Comparison of ENCODE assay signal across 20 cellular contexts in the genomic region with DNA sequence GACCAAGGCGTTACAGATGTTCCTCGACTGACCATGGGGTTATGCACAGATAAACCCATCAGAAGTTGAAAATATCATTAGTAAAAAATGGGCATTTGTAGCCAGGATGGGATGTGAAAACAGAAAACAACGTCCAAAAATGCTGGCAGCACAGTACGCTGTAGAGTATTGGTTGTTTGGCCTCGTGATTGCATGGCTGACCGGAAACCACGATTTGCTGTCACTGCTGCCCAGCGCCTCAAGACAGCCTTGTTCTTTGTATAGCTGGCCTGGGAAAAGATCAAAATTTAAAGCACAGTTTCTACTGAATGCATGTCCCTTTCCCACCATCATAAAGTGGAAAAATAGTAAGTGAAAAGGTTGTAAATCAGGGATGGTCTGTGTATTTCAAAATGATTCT.
"Had no signal": no experiment of that assay in that cellular context is flagged by ENCODE, and none has a peak within 500 bp of the region (broad histone marks: within the 10 kb centered on the region; RNA-seq: fewer than 3 reads in every experiment).

No MANE protein-coding gene starts in this region.

- H3K4me3 Mint-ChIP-seq: activated naive CD4-positive, alpha-beta T cell treated with anti-CD3 and anti-CD28 coated beads, Interleukin-2, amount 50 U/mL, for 24 hours; memory B cell; neural crest cell had no signal

- DNase-seq: activated CD4-positive, alpha-beta T cell treated with anti-CD3 and anti-CD28 coated beads for 1 hour; activated CD4-positive, alpha-beta T cell treated with anti-CD3 and anti-CD28 coated beads, Interleukin-2, amount 50 U/mL, for 4 hours; adrenal gland; colonic mucosa; effector CD4-positive, alpha-beta T cell; esophagus squamous epithelium; gastrocnemius medialis; islet precursor cell; stimulated activated CD4-positive, alpha-beta T cell treated with anti-CD3 and anti-CD28 coated beads, Interleukin-15, amount 100 ng/mL, for 24 hours; stimulated activated CD4-positive, alpha-beta T cell treated with anti-CD3 and anti-CD28 coated beads, Interleukin-4, amount 100 ng/mL, for 1 hour; stimulated activated naive CD4-positive, alpha-beta T cell; T-helper 1 cell; T1000; upper lobe of right lung had no signal

- H3K4me1 Mint-ChIP-seq: activated naive CD4-positive, alpha-beta T cell treated with anti-CD3 and anti-CD28 coated beads, Interleukin-2, amount 50 U/mL, for 24 hours; memory B cell had no signal

- H3K4me2 ChIP-seq: SK-N-SH had no signal

- H3K9ac ChIP-seq: SK-N-SH had no signal

- H3K9me3 ChIP-seq: adrenal gland, colonic mucosa, esophagus squamous epithelium, gastrocnemius medialis, ovary, SK-N-SH, upper lobe of right lung had no signal

- H3K27me3 Mint-ChIP-seq: activated naive CD4-positive, alpha-beta T cell treated with anti-CD3 and anti-CD28 coated beads, Interleukin-2, amount 50 U/mL, for 24 hours; memory B cell had no signal

- H3K4me1 ChIP-seq: adrenal gland, colonic mucosa, esophagus squamous epithelium, gastrocnemius medialis had no signal

- H3K4me3 ChIP-seq: adrenal gland, colonic mucosa, esophagus squamous epithelium, gastrocnemius medialis, ovary, upper lobe of right lung had no signal

- H3K27ac ChIP-seq: adrenal gland, colonic mucosa, gastrocnemius medialis, upper lobe of right lung had no signal

- H3K36me3 ChIP-seq: adrenal gland, colonic mucosa, gastrocnemius medialis, ovary had no signal

- H3K27me3 ChIP-seq: adrenal gland, colonic mucosa, esophagus squamous epithelium, gastrocnemius medialis, ovary, upper lobe of right lung had no signal

- H3K9me3 Mint-ChIP-seq: activated naive CD4-positive, alpha-beta T cell treated with anti-CD3 and anti-CD28 coated beads, Interleukin-2, amount 50 U/mL, for 24 hours; activated T-helper 2 cell treated with anti-CD3 and anti-CD28 coated beads, Interferon-gamma antibody, Interleukin-2, Interleukin-4, amounts not matched to agents 10 μg/mL and 5 μg/mL and 100 μg/mL, durations not matched to agents 14 hours and 24 hours and 36 hours had no signal

- H3K27ac Mint-ChIP-seq: activated naive CD4-positive, alpha-beta T cell treated with anti-CD3 and anti-CD28 coated beads, Interleukin-2, amount 50 U/mL, for 24 hours; activated T-helper 2 cell treated with anti-CD3 and anti-CD28 coated beads, Interferon-gamma antibody, Interleukin-2, Interleukin-4, amounts not matched to agents 10 μg/mL and 5 μg/mL and 100 μg/mL, durations not matched to agents 14 hours and 24 hours and 36 hours; memory B cell had no signal
